ENCODE assay signal across 9 cellular contexts in the genomic region with DNA sequence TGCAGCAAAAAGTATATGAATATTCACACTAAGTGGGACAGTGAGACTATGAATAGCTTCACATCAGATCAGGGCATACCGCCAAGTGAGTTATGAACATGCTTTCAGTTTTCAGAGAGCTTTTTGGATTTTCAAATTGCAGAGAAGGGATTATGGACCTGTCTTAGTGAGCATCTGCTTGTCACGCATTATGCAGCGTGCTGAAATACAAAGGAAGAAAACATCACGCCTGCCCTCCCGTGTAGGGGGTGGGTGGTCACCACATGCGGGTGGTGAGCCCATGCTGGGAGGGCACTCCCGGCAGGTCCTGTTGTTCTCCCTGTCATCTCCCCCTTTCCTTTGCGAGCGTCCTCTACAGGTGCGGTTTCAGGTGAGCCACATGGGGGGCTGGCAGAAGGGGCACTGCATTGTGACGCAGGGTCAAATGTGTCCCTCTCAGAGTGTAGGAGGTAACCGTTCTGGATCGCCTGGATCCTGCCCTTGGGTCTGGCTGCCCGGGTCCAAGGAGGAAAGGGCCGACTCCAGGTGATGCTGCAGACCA. TPM values are rescaled to one million over a fixed set of nuclear protein-coding genes. Genes with fewer than 3 reads are reported as not detected.
DNase-seq lines count a peak whose midpoint lies in the region; ATAC-seq and TF ChIP-seq lines count a peak whose summit lies in the region.
"Had no signal": no experiment of that assay in that cellular context is flagged by ENCODE, and none has a peak within 500 bp of the region (broad histone marks: within the 10 kb centered on the region; RNA-seq: fewer than 3 reads in every experiment).

No MANE protein-coding gene starts in this region.

- in situ Hi-C loops in gastrocnemius medialis (cut with MboI; ENCODE audit: low sequenced_read_pairs in 4 of 4) = no loop called here

- H3K36me3 ChIP-seq in GM06990 (ENCODE audit: control insufficient read depth, insufficient read depth, low read length) = no peaks in the 10 kb centered on the region; the same call in 1 of the 2 replicates
- H3K36me3 ChIP-seq in endocrine pancreas (ENCODE audit: control insufficient read depth, insufficient read depth, low read length) = no peaks in the 10 kb centered on the region
- no peaks in the 10 kb centered on the region for H3K36me3 ChIP-seq in right atrium auricular region
- no peaks in the 10 kb centered on the region for H3K36me3 ChIP-seq in gastrocnemius medialis
- H3K36me3 ChIP-seq: cardiac muscle cell had no signal

- intact Hi-C loops in gastrocnemius medialis (cut with DNase I; ENCODE audit: low total_unique reads) = loop anchor here (5.0 kb wide), 1 partner anchor 43 kb away; a partner anchor contains a TSS

- TF ChIP-seq POLR2A in gastrocnemius medialis (IDR thresholded peaks at IDR 0.05) = no peak

- H3K4me3 ChIP-seq in GM06990 (replicated peaks; ENCODE audit: low read depth, low read length) = peak overlapping the region; percentile 62
- peak overlapping the region; percentile 44 for H3K4me3 ChIP-seq in endocrine pancreas (ENCODE audit: control insufficient read depth, insufficient read depth, low read length)
- H3K4me3 ChIP-seq in right atrium auricular region = no peak overlapping the region
- H3K4me3 ChIP-seq in gastrocnemius medialis = no peak overlapping the region
- H3K4me3 ChIP-seq: cardiac muscle cell had no signal

- H3K9ac ChIP-seq in endocrine pancreas (ENCODE audit: control insufficient read depth, insufficient read depth, low read length) = no peak overlapping the region

- H3K9me3 ChIP-seq in endocrine pancreas (ENCODE audit: control insufficient read depth, low read length) (no peaks in the 10 kb centered on the region), right atrium auricular region (no peaks in the 10 kb centered on the region), gastrocnemius medialis (no peaks in the 10 kb centered on the region)

- TF ChIP-seq CTCF in GM06990 (IDR thresholded peaks at IDR 0.05; ENCODE audit: insufficient read depth, low read length, poor library complexity, severe bottlenecking) = peak; percentile 12
- TF ChIP-seq CTCF in right atrium auricular region (IDR thresholded peaks at IDR 0.05) = no peak
- TF ChIP-seq CTCF in gastrocnemius medialis (IDR thresholded peaks at IDR 0.05 in 4 of 5, conservative IDR thresholded peaks at IDR 0.05 in 1 of 5) = no peak

- DNase-seq in GM06990 (ENCODE audit: extremely low read depth, insufficient read length) = no peak
- no peak for DNase-seq in right atrium auricular region (ENCODE audit: low spot score)
- no peak for DNase-seq in gastrocnemius medialis
- no peak for DNase-seq in NCI-H2196 (lab: John Stamatoyannopoulos, UW; ENCODE audit: unreplicated experiment)
- DNase-seq in NCI-H510A treated with DMSO at 0.1 percent for 48 hours (lab: John Stamatoyannopoulos, UW) = no peak

- ATAC-seq in GM21390 (IDR thresholded peaks at IDR 0.05; ENCODE audit: unreplicated experiment) (peak; percentile 16), HG03460 (IDR thresholded peaks at IDR 0.05; ENCODE audit: unreplicated experiment) (peak; percentile 14), gastrocnemius medialis (no peak)

- H3K27me3 ChIP-seq in GM06990 (replicated peaks; ENCODE audit: control insufficient read depth, insufficient read depth, low read length) (no peaks in the 10 kb centered on the region), endocrine pancreas (ENCODE audit: control insufficient read depth, insufficient read depth, low read length) (no peaks in the 10 kb centered on the region), right atrium auricular region (no peaks in the 10 kb centered on the region), gastrocnemius medialis (no peaks in the 10 kb centered on the region)
- H3K27me3 ChIP-seq: cardiac muscle cell had no signal

- H3K27ac ChIP-seq in right atrium auricular region (no peak overlapping the region), gastrocnemius medialis (no peak overlapping the region)
- H3K27ac ChIP-seq: cardiac muscle cell had no signal

- H3K4me1 ChIP-seq in endocrine pancreas (ENCODE audit: control insufficient read depth, insufficient read depth, low read length) (no peaks in the 10 kb centered on the region), right atrium auricular region (peaks cover 0 to 12% of the 10 kb centered on the region in 2 donors), gastrocnemius medialis (peaks cover 2 to 9% of the 10 kb centered on the region in 2 donors)

RNA-seq across cellular contexts. Expression of a gene that starts 42.6 kb away (rescaled TPM):
- total RNA-seq in right atrium auricular region (1 to 10 TPM; 9.1 to 10.0 TPM), gastrocnemius medialis (10 to 100 TPM in 1 of 4 donors, 1 to 10 TPM in 3; 5.5 to 14.7 (median 6.9) TPM)

Comparison
In these comparisons a context has a peak if more than half of its experiments do, and no peak if none do; other contexts are left out.
1. H3K4me3 ChIP-seq: peak in GM06990 (single experiment) and endocrine pancreas (single experiment); none in right atrium auricular region (0 of 2) and gastrocnemius medialis (0 of 4).
2. ATAC-seq: peak in GM21390 (single experiment) and HG03460 (single experiment); none in gastrocnemius medialis (0 of 2).